22 cellular contexts compared by ENCODE assay signal in genomic region chr9:12091865-12092527, GRCh38.
"Had no signal": no experiment of that assay in that cellular context is flagged by ENCODE, and none has a peak within 500 bp of the region (broad histone marks: within the 10 kb centered on the region; RNA-seq: fewer than 3 reads in every experiment).

No MANE protein-coding gene starts in this region.

- H3K36me3 ChIP-seq: ascending aorta, brain microvascular endothelial cell, transverse colon had no signal

- H3K9me3 Mint-ChIP-seq: nephron progenitor cell had no signal

- H3K4me1 ChIP-seq: ascending aorta, transverse colon had no signal

- H3K4me3 ChIP-seq: ascending aorta, transverse colon had no signal

- H3K4me1 Mint-ChIP-seq: activated CD4-positive, alpha-beta T cell treated with anti-CD3 and anti-CD28 coated beads, Interleukin-2, amount 10 ng/mL, durations not matched to agents 7 days and 5 days; activated CD8-positive, alpha-beta memory T cell treated with anti-CD3 and anti-CD28 coated beads, Interleukin-2, amount 10 ng/mL, durations not matched to agents 7 days and 5 days; activated naive CD4-positive, alpha-beta T cell treated with anti-CD3 and anti-CD28 coated beads, Interleukin-2, amount 50 U/mL, for 24 hours; stimulated activated naive B cell treated with anti-CD40 and anti-IgM and Interleukin-4, amounts not matched to agents 10 μg/mL and 1 μg/mL and 100 μg/mL, for 72 hours had no signal

- H3K27ac ChIP-seq: ascending aorta, brain microvascular endothelial cell, transverse colon had no signal

- H3K27me3 Mint-ChIP-seq: activated CD4-positive, alpha-beta T cell treated with anti-CD3 and anti-CD28 coated beads, Interleukin-2, amount 10 ng/mL, durations not matched to agents 7 days and 5 days; activated CD8-positive, alpha-beta memory T cell treated with anti-CD3 and anti-CD28 coated beads, Interleukin-2, amount 10 ng/mL, durations not matched to agents 7 days and 5 days; activated CD8-positive, alpha-beta T cell treated with anti-CD3 and anti-CD28 coated beads for 36 hours; activated naive CD4-positive, alpha-beta T cell treated with anti-CD3 and anti-CD28 coated beads, Interleukin-2, amount 50 U/mL, for 24 hours; dendritic cell treated with granulocyte-macrophage colony-stimulating factor and Interleukin-4, amounts not matched to agents 40 ng/mL and 50 ng/mL, for 4 days; stimulated activated naive B cell treated with anti-CD40 and anti-IgM and Interleukin-4, amounts not matched to agents 10 μg/mL and 1 μg/mL and 100 μg/mL, for 72 hours had no signal

- H3K4me3 Mint-ChIP-seq: activated CD4-positive, alpha-beta T cell treated with anti-CD3 and anti-CD28 coated beads, Interleukin-2, amount 10 ng/mL, durations not matched to agents 7 days and 5 days; activated CD8-positive, alpha-beta memory T cell treated with anti-CD3 and anti-CD28 coated beads, Interleukin-2, amount 10 ng/mL, durations not matched to agents 7 days and 5 days; activated CD8-positive, alpha-beta T cell treated with anti-CD3 and anti-CD28 coated beads for 36 hours; activated naive CD4-positive, alpha-beta T cell treated with anti-CD3 and anti-CD28 coated beads, Interleukin-2, amount 50 U/mL, for 24 hours; dendritic cell treated with granulocyte-macrophage colony-stimulating factor and Interleukin-4, amounts not matched to agents 40 ng/mL and 50 ng/mL, for 4 days; nephron progenitor cell; stimulated activated naive B cell treated with anti-CD40 and anti-IgM and Interleukin-4, amounts not matched to agents 10 μg/mL and 1 μg/mL and 100 μg/mL, for 72 hours had no signal

- ATAC-seq: activated CD4-positive, CD25-positive, alpha-beta regulatory T cell treated with anti-CD3 and anti-CD28 coated beads, Interleukin-2, amount 50 U/mL, for 24 hours; activated CD8-positive, alpha-beta memory T cell treated with anti-CD3 and anti-CD28 coated beads, Interleukin-2, amount 10 ng/mL, durations not matched to agents 7 days and 5 days; activated CD8-positive, alpha-beta T cell treated with anti-CD3 and anti-CD28 coated beads for 36 hours; sciatic nerve; stimulated activated naive B cell treated with anti-CD40 and anti-IgM and Interleukin-4, amounts not matched to agents 10 μg/mL and 1 μg/mL and 100 μg/mL, for 72 hours had no signal

- H3K27ac Mint-ChIP-seq: activated CD4-positive, alpha-beta T cell treated with anti-CD3 and anti-CD28 coated beads, Interleukin-2, amount 10 ng/mL, durations not matched to agents 7 days and 5 days; activated CD8-positive, alpha-beta memory T cell treated with anti-CD3 and anti-CD28 coated beads, Interleukin-2, amount 10 ng/mL, durations not matched to agents 7 days and 5 days; activated CD8-positive, alpha-beta T cell treated with anti-CD3 and anti-CD28 coated beads for 36 hours; activated naive CD4-positive, alpha-beta T cell treated with anti-CD3 and anti-CD28 coated beads, Interleukin-2, amount 50 U/mL, for 24 hours; dendritic cell treated with granulocyte-macrophage colony-stimulating factor and Interleukin-4, amounts not matched to agents 40 ng/mL and 50 ng/mL, for 4 days; nephron progenitor cell; stimulated activated naive B cell treated with anti-CD40 and anti-IgM and Interleukin-4, amounts not matched to agents 10 μg/mL and 1 μg/mL and 100 μg/mL, for 72 hours had no signal

- H3K9me3 ChIP-seq: ascending aorta, transverse colon had no signal

- H3K27me3 ChIP-seq: ascending aorta, brain microvascular endothelial cell, transverse colon had no signal

- DNase-seq: activated CD4-positive, alpha-beta T cell treated with anti-CD3 and anti-CD28 coated beads, Interleukin-2, amount 10 ng/mL, durations not matched to agents 7 days and 5 days; activated CD8-positive, alpha-beta memory T cell treated with anti-CD3 and anti-CD28 coated beads, Interleukin-2, amount 10 ng/mL, durations not matched to agents 7 days and 5 days; activated CD8-positive, alpha-beta T cell treated with anti-CD3 and anti-CD28 coated beads for 36 hours; activated gamma-delta T cell; activated T-cell treated with anti-CD3 and anti-CD28 coated beads for 4 hours; brain microvascular endothelial cell; caudate nucleus; effector CD4-positive, alpha-beta T cell; erythroblast; foreskin fibroblast; nephron progenitor cell; posterior cingulate gyrus; small intestine; stimulated activated CD4-positive, alpha-beta T cell treated with anti-CD3 and anti-CD28 coated beads, Interleukin-2, amount 100 ng/mL, for 48 hours; stimulated activated CD8-positive, alpha-beta memory T cell treated with anti-CD3 and anti-CD28 coated beads, Interleukin-4, amount 100 ng/mL, for 48 hours; stimulated activated naive B cell treated with anti-CD40 and anti-IgM and Interleukin-4, amounts not matched to agents 10 μg/mL and 1 μg/mL and 100 μg/mL, for 72 hours; transverse colon had no signal

- H3K36me3 Mint-ChIP-seq: activated CD8-positive, alpha-beta memory T cell treated with anti-CD3 and anti-CD28 coated beads, Interleukin-2, amount 10 ng/mL, durations not matched to agents 7 days and 5 days; activated naive CD4-positive, alpha-beta T cell treated with anti-CD3 and anti-CD28 coated beads, Interleukin-2, amount 50 U/mL, for 24 hours; stimulated activated naive B cell treated with anti-CD40 and anti-IgM and Interleukin-4, amounts not matched to agents 10 μg/mL and 1 μg/mL and 100 μg/mL, for 72 hours had no signal
